Comparison of ENCODE assay signal across 8 cellular contexts in genomic region chr21:25734654-25735220, GRCh38. TPM values are rescaled to one million over a fixed set of nuclear protein-coding genes. Genes with fewer than 3 reads are reported as not detected.
DNase-seq lines count a peak whose midpoint lies in the region; ATAC-seq and TF ChIP-seq lines count a peak whose summit lies in the region.

TSS of gene ATP5PF (minus strand) at chr21:25734904. CDS start at chr21:25729794, 5,110 bp downstream.
TSS of gene GABPA (plus strand) at chr21:25734972. CDS start at chr21:25741599, 6,627 bp downstream.

- peak within 1 kb of the TSS; percentile 95 for H3K9ac ChIP-seq in mucosa of stomach (ENCODE audit: low read length)

- peaks cover 0 to 2% of the 10 kb centered on the region in 2 donors for H3K36me3 ChIP-seq in esophagus (ENCODE audit: control insufficient read depth in 2 of 2, insufficient read depth in 2 of 2, low read length in 1 of 2)
- no peaks in the 10 kb centered on the region for H3K36me3 ChIP-seq in mucosa of stomach (ENCODE audit: control insufficient read depth, insufficient read depth, low read length)

- H3K4me1 Mint-ChIP-seq in activated T-cell treated with anti-CD3 and anti-CD28 coated beads, Interleukin-2, amount 50 U/mL, for 24 hours (ENCODE audit: low read depth) = peaks cover 63% of the 10 kb centered on the region

- peak within 1 kb of the TSS; percentile 91 to 100 for H3K4me3 ChIP-seq in esophagus (ENCODE audit: low read depth in 1 of 2, low read length in 2 of 2)
- peak within 1 kb of the TSS; percentile 99 for H3K4me3 ChIP-seq in mucosa of stomach (ENCODE audit: low read length)

- no peaks in the 10 kb centered on the region for H3K9me3 Mint-ChIP-seq in activated T-cell treated with anti-CD3 and anti-CD28 coated beads, Interleukin-2, amount 50 U/mL, for 24 hours

- peak; percentile 90 for DNase-seq in DMS153 treated with DMSO at 0.1 percent for 48 hours (lab: John Stamatoyannopoulos, UW; ENCODE audit: unreplicated experiment)
- peak; percentile 99 for DNase-seq in KBM-7
- DNase-seq in activated T-cell treated with anti-CD3 and anti-CD28 coated beads, Interleukin-2, amount 50 U/mL, for 24 hours = peak; percentile 99
- DNase-seq in stimulated activated CD8-positive, alpha-beta memory T cell treated with anti-CD3 and anti-CD28 coated beads, Interleukin-7, amount 100 ng/mL, for 1 hour (ENCODE audit: low read depth in 2 of 2) = peak; percentile 96

- H3K27me3 ChIP-seq in esophagus (ENCODE audit: control insufficient read depth in 1 of 2, insufficient read depth in 2 of 2, low read length in 2 of 2) (no peaks in the 10 kb centered on the region), mucosa of stomach (ENCODE audit: control insufficient read depth, insufficient read depth, low read length) (no peaks in the 10 kb centered on the region)

- no peaks in the 10 kb centered on the region for H3K9me3 ChIP-seq in esophagus (ENCODE audit: control insufficient read depth in 2 of 2, insufficient read depth in 1 of 2, low read depth in 1 of 2, low read length in 1 of 2)
- H3K9me3 ChIP-seq in mucosa of stomach (ENCODE audit: control insufficient read depth, low read length) = no peaks in the 10 kb centered on the region

- in situ Hi-C loops in KBM-7 (cut with MboI; ENCODE audit: low pct_unique_long_range_greater_than_20kb, low sequenced_read_pairs) = no loop called here

- H3K4me3 Mint-ChIP-seq in activated T-cell treated with anti-CD3 and anti-CD28 coated beads, Interleukin-2, amount 50 U/mL, for 24 hours = peak within 1 kb of the TSS; percentile 92

- H3K27ac Mint-ChIP-seq in activated T-cell treated with anti-CD3 and anti-CD28 coated beads, Interleukin-2, amount 50 U/mL, for 24 hours = peak within 1 kb of the TSS; percentile 100

- H3K4me1 ChIP-seq in esophagus (ENCODE audit: control insufficient read depth in 2 of 2, insufficient read depth in 2 of 2, low read length in 1 of 2) (no peaks in the 10 kb centered on the region), mucosa of stomach (ENCODE audit: control insufficient read depth, insufficient read depth, low read length) (no peaks in the 10 kb centered on the region)

- H3K36me3 Mint-ChIP-seq in activated T-cell treated with anti-CD3 and anti-CD28 coated beads, Interleukin-2, amount 50 U/mL, for 24 hours (ENCODE audit: low read depth) = peaks cover 61% of the 10 kb centered on the region

- WGBS in esophagus, 2 donors = 0 to 1% methylated on average over 33 of the region's 33 CpGs

- H3K27ac ChIP-seq in esophagus (ENCODE audit: low read depth in 2 of 2, low read length in 1 of 2) = peak within 1 kb of the TSS; percentile 97 to 100

- H3K27me3 Mint-ChIP-seq in activated T-cell treated with anti-CD3 and anti-CD28 coated beads, Interleukin-2, amount 50 U/mL, for 24 hours = no peaks in the 10 kb centered on the region

- ATAC-seq in GM21717 (IDR thresholded peaks at IDR 0.05; ENCODE audit: unreplicated experiment) = peak; percentile 89

TF ChIP-seq in PFSK-1, 5 proteins besides CTCF, POLR2A, EP300 and RAD21:
- peak; percentile 94 for TF ChIP-seq TAF1 (IDR thresholded peaks at IDR 0.05; ENCODE audit: borderline replicate concordance, insufficient read depth, low read length)
- peak; percentile 95 for TF ChIP-seq POLR2AphosphoS5 (IDR thresholded peaks at IDR 0.05; ENCODE audit: low read depth, low read length)
- peak; percentile 97 for TF ChIP-seq FOXP2 (optimal IDR thresholded peaks at IDR 0.05; ENCODE audit: borderline replicate concordance, extremely low read depth, extremely low read length, insufficient read depth)
- TF ChIP-seq SIN3A (IDR thresholded peaks at IDR 0.05; ENCODE audit: borderline replicate concordance, insufficient read depth, low read length) = peak; percentile 89; the same call in 1 of the 2 replicates
- 0 out of 4 replicates have a peak, but pooled peaks of 1 of the 2 experiments have one; percentile 52 for TF ChIP-seq REST (IDR thresholded peaks at IDR 0.05; ENCODE audit: insufficient read depth in 1 of 2, low read depth in 2 of 2, low read length in 2 of 2)

RNA-seq across cellular contexts. Expression of gene ATP5PF, which starts in this region (rescaled TPM):
- polyA plus RNA-seq in PFSK-1 (2012; ENCODE audit: insufficient read length, low read depth) = 124 TPM
- 100 to 1,000 TPM; 232 to 294 TPM for polyA plus RNA-seq in esophagus

RNA-seq across cellular contexts. Expression of gene GABPA, which starts in this region (rescaled TPM):
- polyA plus RNA-seq in PFSK-1 (2012; ENCODE audit: insufficient read length, low read depth) = 5.1 TPM
- 1 to 10 TPM; 5.8 to 6.4 TPM for polyA plus RNA-seq in esophagus

Comparison
In these comparisons a context has a peak if more than half of its experiments do, and no peak if none do; other contexts are left out.
1. Peak in every context shown above with its lines: DNase-seq, ATAC-seq, H3K4me3 ChIP-seq and H3K27ac ChIP-seq.